In the genomic region with DNA sequence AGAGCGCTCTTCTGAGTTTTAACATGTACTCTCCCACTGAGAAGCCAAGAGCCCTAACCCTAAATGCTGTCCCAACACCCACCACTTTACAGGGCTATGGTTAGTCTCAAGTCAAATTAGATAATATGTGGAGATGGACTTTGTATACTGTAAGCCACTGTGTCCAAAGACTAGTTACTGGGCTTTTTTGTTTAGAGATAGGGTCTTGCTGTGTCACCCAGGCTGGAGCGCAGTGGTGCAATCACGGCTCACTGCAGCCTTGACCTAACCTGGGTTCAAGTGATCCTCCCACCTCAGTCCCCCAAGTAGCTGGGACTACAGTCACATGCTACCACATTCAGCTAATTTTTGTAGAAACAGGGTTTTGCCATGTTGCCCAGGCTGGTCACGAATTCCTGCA, we compare ENCODE assay signal across 32 cellular contexts.
"Had no signal": no experiment of that assay in that cellular context is flagged by ENCODE, and none has a peak within 500 bp of the region (broad histone marks: within the 10 kb centered on the region; RNA-seq: fewer than 3 reads in every experiment).

No MANE protein-coding gene starts in this region.

- H2AFZ ChIP-seq: parathyroid adenoma had no signal

- H3K27me3 ChIP-seq: ovary, spleen, suprapubic skin, testis, tibial artery, transverse colon, upper lobe of right lung, uterus had no signal

- ATAC-seq: naive thymus-derived CD8-positive, alpha-beta T cell; natural killer cell treated with Interleukin-12 subunit alpha and Interleukin-12 subunit beta and Interleukin-15 and Interleukin-18, amount 100 ng/mL, for 72 hours; psoas muscle; sciatic nerve; stimulated activated memory B cell treated with anti-CD40 and anti-IgM and Interleukin-4, amounts not matched to agents 10 μg/mL and 1 μg/mL and 100 μg/mL, for 72 hours; stimulated activated naive CD8-positive, alpha-beta T cell treated with anti-CD3 and anti-CD28 coated beads, Interleukin-15, amount 100 ng/mL, for 72 hours; stimulated activated naive CD8-positive, alpha-beta T cell treated with anti-CD3 and anti-CD28 coated beads, Interleukin-15, Interleukin-2, amounts not matched to agents 100 U/mL and 50 U/mL, for 24 hours; upper lobe of right lung had no signal

- H3K4me2 ChIP-seq: smooth muscle cell had no signal

- H3K27ac Mint-ChIP-seq: natural killer cell treated with Interleukin-12 subunit alpha and Interleukin-12 subunit beta and Interleukin-15 and Interleukin-18, amount 100 ng/mL, for 72 hours; progenitor cell of endocrine pancreas; type B pancreatic cell had no signal

- DNase-seq: naive thymus-derived CD8-positive, alpha-beta T cell; nephron progenitor cell; occipital lobe; ovary; posterior cingulate gyrus; psoas muscle; right cardiac atrium; spleen; stimulated activated CD4-positive, alpha-beta T cell treated with anti-CD3 and anti-CD28 coated beads, Interleukin-12 subunit alpha, Interleukin-12 subunit beta, amount 100 ng/mL, for 4 hours; stimulated activated CD4-positive, alpha-beta T cell treated with anti-CD3 and anti-CD28 coated beads, Interleukin-1b, Interleukin-23, amount 100 ng/mL, for 48 hours; stimulated activated CD4-positive, alpha-beta T cell treated with anti-CD3 and anti-CD28 coated beads, Interleukin-4, amount 100 ng/mL, for 1 hour; stimulated activated CD4-positive, alpha-beta T cell treated with anti-CD3 and anti-CD28 coated beads, Interleukin-4, amount 100 ng/mL, for 4 hours; stimulated activated CD8-positive, alpha-beta memory T cell treated with anti-CD3 and anti-CD28 coated beads, Interleukin-4, amount 100 ng/mL, for 48 hours; stimulated activated naive CD4-positive, alpha-beta T cell; stimulated activated naive CD8-positive, alpha-beta T cell treated with anti-CD3 and anti-CD28 coated beads, Interleukin-15, amount 100 ng/mL, for 72 hours; stimulated activated naive CD8-positive, alpha-beta T cell treated with anti-CD3 and anti-CD28 coated beads, Interleukin-15, Interleukin-2, amounts not matched to agents 100 U/mL and 50 U/mL, for 24 hours; substantia nigra; testis; tibial artery; transverse colon; upper lobe of right lung; uterus had no signal

- H3K27me3 Mint-ChIP-seq: naive thymus-derived CD8-positive, alpha-beta T cell; natural killer cell treated with Interleukin-12 subunit alpha and Interleukin-12 subunit beta and Interleukin-15 and Interleukin-18, amount 100 ng/mL, for 72 hours; progenitor cell of endocrine pancreas; stimulated activated memory B cell treated with anti-CD40 and anti-IgM and Interleukin-4, amounts not matched to agents 10 μg/mL and 1 μg/mL and 100 μg/mL, for 72 hours; stimulated activated naive CD8-positive, alpha-beta T cell treated with anti-CD3 and anti-CD28 coated beads, Interleukin-15, amount 100 ng/mL, for 72 hours; type B pancreatic cell had no signal

- H3K9ac ChIP-seq: parathyroid adenoma had no signal

- H3K9me3 Mint-ChIP-seq: natural killer cell treated with Interleukin-12 subunit alpha and Interleukin-12 subunit beta and Interleukin-15 and Interleukin-18, amount 100 ng/mL, for 72 hours; neural crest cell; stimulated activated memory B cell treated with anti-CD40 and anti-IgM and Interleukin-4, amounts not matched to agents 10 μg/mL and 1 μg/mL and 100 μg/mL, for 72 hours; stimulated activated naive CD8-positive, alpha-beta T cell treated with anti-CD3 and anti-CD28 coated beads, Interleukin-15, amount 100 ng/mL, for 72 hours had no signal

- H3K36me3 ChIP-seq: ovary had no signal

- H3K4me1 ChIP-seq: parathyroid adenoma, psoas muscle, spleen, suprapubic skin, testis, tibial artery, transverse colon, upper lobe of right lung, uterus had no signal

- H3K4me3 ChIP-seq: ovary, psoas muscle, skin epidermis, smooth muscle cell, spleen, suprapubic skin, testis, tibial artery, transverse colon, upper lobe of right lung, uterus had no signal

- H3K9me3 ChIP-seq: ovary, psoas muscle, suprapubic skin, testis, tibial artery, transverse colon, upper lobe of right lung, uterus had no signal

- H3K4me1 Mint-ChIP-seq: nephron progenitor cell; neural crest cell; stimulated activated memory B cell treated with anti-CD40 and anti-IgM and Interleukin-4, amounts not matched to agents 10 μg/mL and 1 μg/mL and 100 μg/mL, for 72 hours; stimulated activated naive CD8-positive, alpha-beta T cell treated with anti-CD3 and anti-CD28 coated beads, Interleukin-15, amount 100 ng/mL, for 72 hours had no signal

- H3K4me3 Mint-ChIP-seq: naive thymus-derived CD8-positive, alpha-beta T cell; natural killer cell treated with Interleukin-12 subunit alpha and Interleukin-12 subunit beta and Interleukin-15 and Interleukin-18, amount 100 ng/mL, for 72 hours; nephron progenitor cell; neural crest cell; stimulated activated memory B cell treated with anti-CD40 and anti-IgM and Interleukin-4, amounts not matched to agents 10 μg/mL and 1 μg/mL and 100 μg/mL, for 72 hours; stimulated activated naive CD8-positive, alpha-beta T cell treated with anti-CD3 and anti-CD28 coated beads, Interleukin-15, amount 100 ng/mL, for 72 hours; type B pancreatic cell had no signal

- H3K27ac ChIP-seq: ovary, parathyroid adenoma, psoas muscle, skin epidermis, spleen, suprapubic skin, testis, tibial artery, transverse colon, upper lobe of right lung, uterus had no signal
